ENCODE assay signal across 9 cellular contexts in genomic region chr4:168634276-168634802, GRCh38.
DNase-seq lines count a peak whose midpoint lies in the region; ATAC-seq, FAIRE-seq and TF ChIP-seq lines count a peak whose summit lies in the region.
"Had no signal": no experiment of that assay in that cellular context is flagged by ENCODE, and none has a peak within 500 bp of the region (broad histone marks: within the 10 kb centered on the region; RNA-seq: fewer than 3 reads in every experiment).

No MANE protein-coding gene starts in this region.

- no peak overlapping the region for H2BK120ac ChIP-seq in trophoblast cell (ENCODE audit: insufficient read depth, low read length, poor library complexity)

- no peaks in the 10 kb centered on the region for H3K9me3 ChIP-seq in endothelial cell of umbilical vein (replicated peaks; ENCODE audit: control insufficient read depth, insufficient read depth, low read length)
- H3K9me3 ChIP-seq in trophoblast cell (ENCODE audit: insufficient read depth, low read depth, low read length), result no peaks in the 10 kb centered on the region

- H2AFZ ChIP-seq in endothelial cell of umbilical vein (ENCODE audit: low read depth, low read length) (peak overlapping the region; percentile 61), trophoblast cell (ENCODE audit: insufficient read depth, low read length, poor library complexity) (no peak overlapping the region)

- H3K27ac ChIP-seq in endothelial cell of umbilical vein (ENCODE audit: insufficient read depth, low read depth, low read length) (no peak overlapping the region), trophoblast cell (ENCODE audit: low read depth, low read length) (peak overlapping the region; percentile 97)

- peaks cover 40% of the 10 kb centered on the region for H3K79me1 ChIP-seq in trophoblast cell (ENCODE audit: low read length)

- intact Hi-C loops in endothelial cell of umbilical vein (cut with micrococcal nuclease), result no loop called here

- no peaks in the 10 kb centered on the region for H3K9me1 ChIP-seq in endothelial cell of umbilical vein (replicated peaks; ENCODE audit: control insufficient read depth, extremely low read depth, insufficient read depth, low read length)

- no peak overlapping the region for H2AK5ac ChIP-seq in trophoblast cell (ENCODE audit: low read length)

- no peak overlapping the region for H4K8ac ChIP-seq in trophoblast cell (ENCODE audit: low read depth, low read length)

- no peak for TF ChIP-seq CTCF in endothelial cell of umbilical vein (IDR thresholded peaks at IDR 0.05; ENCODE audit: extremely low read depth in 1 of 2, insufficient read depth in 1 of 2, low read depth in 1 of 2, low read length in 2 of 2)

- H3K9ac ChIP-seq in endothelial cell of umbilical vein (replicated peaks; ENCODE audit: extremely low read depth, insufficient read depth, low read length) (no peak overlapping the region), trophoblast cell (ENCODE audit: low read length) (no peak overlapping the region)

- no peak overlapping the region for H4K12ac ChIP-seq in trophoblast cell (ENCODE audit: low read depth, low read length)

- H3K4me3 Mint-ChIP-seq in activated T-cell treated with anti-CD3 and anti-CD28 coated beads, Interleukin-2, amount 50 U/mL, for 4 hours, result no peak overlapping the region
- H3K4me3 Mint-ChIP-seq: activated CD8-positive, alpha-beta T cell treated with anti-CD3 and anti-CD28 coated beads, Interleukin-2, amount 10 ng/mL, durations not matched to agents 7 days and 5 days had no signal

- H2BK12ac ChIP-seq in trophoblast cell (ENCODE audit: low read length), result no peak overlapping the region

- DNase-seq in EH (ENCODE audit: low read depth) (peak; percentile 99), NCI-H2227 treated with DMSO at 0.1 percent for 48 hours (lab: John Stamatoyannopoulos, UW) (peak; percentile 32), endothelial cell of umbilical vein (ENCODE audit: low read depth, low spot score) (peak; percentile 56), trophoblast cell (peak in 1 of 2 donors; percentile 55), SHP77 treated with DMSO at 0.1 percent for 48 hours (lab: John Stamatoyannopoulos, UW) (no peak), DMS153 (lab: John Stamatoyannopoulos, UW) (no peak)
- no peak for DNase-seq in activated T-cell treated with anti-CD3 and anti-CD28 coated beads, Interleukin-2, amount 50 U/mL, for 4 hours
- no peak for DNase-seq in activated CD4-positive, alpha-beta T cell treated with anti-CD3 and anti-CD28 coated beads, Interleukin-2, amount 50 U/mL, for 1 hour
- DNase-seq: activated CD8-positive, alpha-beta T cell treated with anti-CD3 and anti-CD28 coated beads, Interleukin-2, amount 10 ng/mL, durations not matched to agents 7 days and 5 days had no signal

- TSS peak; percentile 3 for BruUV-seq in endothelial cell of umbilical vein (replicated peaks; lab: Mats Ljungman, UMichigan)

- POLR2A ChIA-PET in endothelial cell of umbilical vein (lab: Charles Lee), result no interaction called here

- dilution Hi-C loops in endothelial cell of umbilical vein (cut with MboI; ENCODE audit: extremely low pct_ligation_motif_present, low sequenced_read_pairs), result no loop called here

- no peaks in the 10 kb centered on the region for H3K36me3 Mint-ChIP-seq in activated T-cell treated with anti-CD3 and anti-CD28 coated beads, Interleukin-2, amount 50 U/mL, for 4 hours (ENCODE audit: insufficient read depth)

- CTCF ChIA-PET in endothelial cell of umbilical vein (lab: Charles Lee), result interaction anchor here (0.7 to 1.8 kb wide), 9 partner anchors 13 to 288 kb away, joined by 3 to 11 read pairs (median 3); no protein-coding TSS in a partner anchor

- H3K4me1 ChIP-seq in endothelial cell of umbilical vein (ENCODE audit: control insufficient read depth, extremely low read depth, insufficient read depth, low read length) (peaks cover 34% of the 10 kb centered on the region), trophoblast cell (ENCODE audit: control insufficient read depth in 1 of 2, insufficient read depth in 2 of 2, low read length in 2 of 2) (peaks cover 22 to 30% of the 10 kb centered on the region in 2 experiments)

- H3K4me2 ChIP-seq in endothelial cell of umbilical vein (ENCODE audit: insufficient read depth, low read length) (peak overlapping the region; percentile 45), trophoblast cell (ENCODE audit: low read length) (peak overlapping the region; percentile 43)

- WGBS in trophoblast cell (ENCODE audit: extremely low coverage, insufficient coverage, insufficient read length), result no CpG with 5 or more reads among the region's 11 CpGs

- H3K27me3 Mint-ChIP-seq in activated T-cell treated with anti-CD3 and anti-CD28 coated beads, Interleukin-2, amount 50 U/mL, for 4 hours (ENCODE audit: low read depth), result peaks cover 49% of the 10 kb centered on the region

- H3K9me3 Mint-ChIP-seq in activated T-cell treated with anti-CD3 and anti-CD28 coated beads, Interleukin-2, amount 50 U/mL, for 4 hours, result no peaks in the 10 kb centered on the region

- H3K79me2 ChIP-seq in endothelial cell of umbilical vein (ENCODE audit: control insufficient read depth, insufficient read depth, low read length), result no peaks in the 10 kb centered on the region
- peaks cover 22% of the 10 kb centered on the region for H3K79me2 ChIP-seq in trophoblast cell (ENCODE audit: control insufficient read depth, insufficient read depth, low read length, poor library complexity)

- H3K27me3 ChIP-seq in endothelial cell of umbilical vein (ENCODE audit: control insufficient read depth in 2 of 2, insufficient read depth in 2 of 2, low read length in 2 of 2), result no peaks in the 10 kb centered on the region
- no peaks in the 10 kb centered on the region for H3K27me3 ChIP-seq in trophoblast cell (ENCODE audit: insufficient read depth, low read length)

- H3K4ac ChIP-seq in trophoblast cell (ENCODE audit: low read depth, low read length), result no peak overlapping the region

- no peak overlapping the region for H4K91ac ChIP-seq in trophoblast cell (ENCODE audit: low read depth, low read length)

- no peak overlapping the region for H3K18ac ChIP-seq in trophoblast cell (ENCODE audit: low read length)

- peak; percentile 73 for FAIRE-seq in endothelial cell of umbilical vein (lab: Jason Lieb, UNC)

- no peak overlapping the region for H3K4me3 ChIP-seq in endothelial cell of umbilical vein (replicated peaks in 1 of 3; ENCODE audit: insufficient read depth in 1 of 3, low read depth in 1 of 3, low read length in 3 of 3)
- no peak overlapping the region for H3K4me3 ChIP-seq in trophoblast cell (ENCODE audit: low read depth, low read length)

- no peak overlapping the region for H3K14ac ChIP-seq in trophoblast cell (ENCODE audit: low read length)

- H4K20me1 ChIP-seq in endothelial cell of umbilical vein (replicated peaks; ENCODE audit: control insufficient read depth, extremely low read depth, insufficient read depth, low read length), result no peaks in the 10 kb centered on the region

- no peak overlapping the region for H3K23ac ChIP-seq in trophoblast cell (ENCODE audit: low read length)

- ATAC-seq in activated T-cell treated with anti-CD3 and anti-CD28 coated beads, Interleukin-2, amount 50 U/mL, for 4 hours, result no peak
- ATAC-seq: activated CD8-positive, alpha-beta T cell treated with anti-CD3 and anti-CD28 coated beads, Interleukin-2, amount 10 ng/mL, durations not matched to agents 7 days and 5 days had no signal

- no peak for TF ChIP-seq POLR2A in endothelial cell of umbilical vein (IDR thresholded peaks at IDR 0.05; ENCODE audit: low read depth, low read length)

- no peak overlapping the region for H2BK5ac ChIP-seq in trophoblast cell (ENCODE audit: low read depth, low read length, poor library complexity)

- no peaks in the 10 kb centered on the region for H3K36me3 ChIP-seq in endothelial cell of umbilical vein (ENCODE audit: control insufficient read depth in 2 of 2, extremely low read depth in 1 of 2, insufficient read depth in 2 of 2, low read length in 2 of 2)
- no peaks in the 10 kb centered on the region for H3K36me3 ChIP-seq in trophoblast cell (ENCODE audit: control insufficient read depth in 1 of 2, insufficient read depth in 2 of 2, low read length in 2 of 2)

- H3K4me1 Mint-ChIP-seq in activated T-cell treated with anti-CD3 and anti-CD28 coated beads, Interleukin-2, amount 50 U/mL, for 4 hours (ENCODE audit: low read depth), result peaks cover 12% of the 10 kb centered on the region

TF ChIP-seq in endothelial cell of umbilical vein, 7 proteins besides CTCF, POLR2A, EP300 and RAD21:
- TF ChIP-seq JUN (IDR thresholded peaks at IDR 0.05; ENCODE audit: borderline replicate concordance, insufficient read depth, insufficient read length, low read depth) (no peak), GATA2 (IDR thresholded peaks at IDR 0.05; ENCODE audit: insufficient read depth, insufficient read length, low read depth, low read length) (peak; percentile 62), FOS (IDR thresholded peaks at IDR 0.05; ENCODE audit: borderline replicate concordance, insufficient read depth, low read length) (peak; percentile 9)
TF ChIP-seq in endothelial cell of umbilical vein: peak in this region for 2.

Comparison
In these comparisons a context has a peak if more than half of its experiments do, and no peak if none do; other contexts are left out.
1. DNase-seq: peak in EH (single experiment), NCI-H2227 treated with DMSO at 0.1 percent for 48 hours (single experiment) and endothelial cell of umbilical vein (single experiment); none in activated T-cell treated with anti-CD3 and anti-CD28 coated beads, Interleukin-2, amount 50 U/mL, for 4 hours (single experiment), SHP77 treated with DMSO at 0.1 percent for 48 hours (single experiment), activated CD4-positive, alpha-beta T cell treated with anti-CD3 and anti-CD28 coated beads, Interleukin-2, amount 50 U/mL, for 1 hour (single experiment) and DMS153 (single experiment).